7 cellular contexts compared by ENCODE assay signal in the genomic region with DNA sequence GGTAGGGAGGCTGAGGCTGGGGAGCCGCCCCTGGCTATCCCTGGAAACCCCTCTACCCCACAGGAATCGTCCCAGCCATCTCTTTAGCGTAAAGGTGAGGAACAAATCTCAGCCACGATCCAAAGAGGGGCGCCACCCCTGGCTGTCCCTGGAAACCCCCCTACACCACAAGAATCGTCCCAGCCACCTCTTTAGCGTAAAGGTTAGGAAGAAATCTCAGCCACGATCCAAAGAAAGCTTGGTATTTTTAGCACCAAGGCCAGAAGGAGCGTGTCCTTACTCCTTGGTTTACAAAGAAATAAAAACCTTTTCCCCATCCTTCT. TPM values are rescaled to one million over a fixed set of nuclear protein-coding genes. Genes with fewer than 3 reads are reported as not detected.
DNase-seq lines count a peak whose midpoint lies in the region; ATAC-seq and TF ChIP-seq lines count a peak whose summit lies in the region.

No MANE protein-coding gene starts in this region.

- no peaks in the 10 kb centered on the region for H3K9me3 ChIP-seq in adrenal gland (replicated peaks in 1 of 3)

- peaks cover 11 to 29% (median 26%) of the 10 kb centered on the region in 3 donors for H3K4me1 Mint-ChIP-seq in IgD-negative memory B cell

- DNase-seq in adrenal gland: no peak
- DNase-seq in kidney glomerular epithelial cell (lab: John Stamatoyannopoulos, UW): peak; percentile 69
- DNase-seq in substantia nigra (lab: John Stamatoyannopoulos, UW): no peak
- DNase-seq in NCI-H510A treated with DMSO at 0.1 percent for 48 hours (lab: John Stamatoyannopoulos, UW): no peak

- no peaks in the 10 kb centered on the region for H3K27me3 Mint-ChIP-seq in IgD-negative memory B cell

- H3K36me3 ChIP-seq in adrenal gland (replicated peaks in 1 of 2): no peaks in the 10 kb centered on the region

- H3K4me3 ChIP-seq in adrenal gland: peak overlapping the region in 1 of 4 donors; percentile 48

- peak overlapping the region; percentile 57 to 98 (median 75) for H3K27ac ChIP-seq in adrenal gland
- peak overlapping the region; percentile 91 for H3K27ac ChIP-seq in substantia nigra (ENCODE audit: low read depth, low read length, poor library complexity, severe bottlenecking)

- 13 to 30% (median 28%) methylated on average over 5 to 9 of the region's 9 CpGs for WGBS in adrenal gland, 4 donors

- intact Hi-C loops in adrenal gland (cut with DNase I): no loop called here

- no peaks in the 10 kb centered on the region for H3K9me3 Mint-ChIP-seq in IgD-negative memory B cell

- no peak for TF ChIP-seq POLR2A in adrenal gland (IDR thresholded peaks at IDR 0.05)

- no peaks in the 10 kb centered on the region for H3K27me3 ChIP-seq in adrenal gland

- no peaks in the 10 kb centered on the region for H3K36me3 Mint-ChIP-seq in IgD-negative memory B cell

- H3K27ac Mint-ChIP-seq in IgD-negative memory B cell: no peak overlapping the region

- ATAC-seq in HG03571 (IDR thresholded peaks at IDR 0.05; ENCODE audit: unreplicated experiment) (no peak), HG03159 (IDR thresholded peaks at IDR 0.05; ENCODE audit: unreplicated experiment) (no peak)

- no peak for TF ChIP-seq CTCF in adrenal gland (IDR thresholded peaks at IDR 0.05)

- H3K4me1 ChIP-seq in adrenal gland (replicated peaks in 1 of 2): peaks cover 6 to 22% of the 10 kb centered on the region in 2 donors

- H3K4me3 Mint-ChIP-seq in IgD-negative memory B cell: peak overlapping the region in 3 of 4 donors; percentile 85 to 94 (median 91)

RNA-seq across cellular contexts. Expression of a gene that starts 0.8 kb away (rescaled TPM):
- polyA plus RNA-seq in IgD-negative memory B cell: 45.0 TPM
- total RNA-seq in adrenal gland: 100 to 1,000 TPM in 1 of 8 donors, 10 to 100 TPM in 7; 31.4 to 112 (median 54.6) TPM
- polyA plus RNA-seq in adrenal gland: 10 to 100 TPM; 13.1 to 19.5 (median 17.9) TPM

RNA-seq across cellular contexts. Expression of a gene that starts 45.0 kb away (rescaled TPM):
- polyA plus RNA-seq in IgD-negative memory B cell (13.2 TPM), adrenal gland (10 to 100 TPM; 24.0 to 42.6 (median 35.8) TPM)
- 10 to 100 TPM; 12.7 to 49.5 (median 21.1) TPM for total RNA-seq in adrenal gland
